ENCODE assay signal across 9 cellular contexts in genomic region chr22:44085743-44086741, GRCh38.
DNase-seq lines count a peak whose midpoint lies in the region; ATAC-seq, FAIRE-seq and TF ChIP-seq lines count a peak whose summit lies in the region.
"Had no signal": no experiment of that assay in that cellular context is flagged by ENCODE, and none has a peak within 500 bp of the region (broad histone marks: within the 10 kb centered on the region; RNA-seq: fewer than 3 reads in every experiment).

No MANE protein-coding gene starts in this region.

- no peaks in the 10 kb centered on the region for H3K9me3 ChIP-seq in pancreas

- POLR2A ChIA-PET in activated CD4-positive, alpha-beta T cell treated with anti-CD3 and anti-CD28 coated beads, Interleukin-2, amount 10 ng/mL, durations not matched to agents 7 days and 5 days (lab: Charles Lee), result no interaction called here

- no peaks in the 10 kb centered on the region for H3K27me3 Mint-ChIP-seq in activated CD4-positive, alpha-beta T cell treated with anti-CD3 and anti-CD28 coated beads, Interleukin-2, amount 10 ng/mL, durations not matched to agents 7 days and 5 days
- H3K27me3 Mint-ChIP-seq in natural killer cell (ENCODE audit: low read depth in 2 of 2), result no peaks in the 10 kb centered on the region
- H3K27me3 Mint-ChIP-seq: activated naive CD4-positive, alpha-beta T cell treated with anti-CD3 and anti-CD28 coated beads, Interleukin-2, amount 50 U/mL, for 24 hours had no signal

- H3K4me1 ChIP-seq in pancreas, result no peaks in the 10 kb centered on the region

- H3K36me3 Mint-ChIP-seq in activated CD4-positive, alpha-beta T cell treated with anti-CD3 and anti-CD28 coated beads, Interleukin-2, amount 10 ng/mL, durations not matched to agents 7 days and 5 days (ENCODE audit: low read depth), result no peaks in the 10 kb centered on the region
- H3K36me3 Mint-ChIP-seq in natural killer cell, result no peaks in the 10 kb centered on the region
- H3K36me3 Mint-ChIP-seq: activated naive CD4-positive, alpha-beta T cell treated with anti-CD3 and anti-CD28 coated beads, Interleukin-2, amount 50 U/mL, for 24 hours had no signal

- H3K27ac Mint-ChIP-seq in activated CD4-positive, alpha-beta T cell treated with anti-CD3 and anti-CD28 coated beads, Interleukin-2, amount 10 ng/mL, durations not matched to agents 7 days and 5 days, result no peak overlapping the region
- H3K27ac Mint-ChIP-seq in natural killer cell, result no peak overlapping the region
- H3K27ac Mint-ChIP-seq: activated naive CD4-positive, alpha-beta T cell treated with anti-CD3 and anti-CD28 coated beads, Interleukin-2, amount 50 U/mL, for 24 hours had no signal

- peak; percentile 47 for DNase-seq in activated CD4-positive, alpha-beta T cell treated with anti-CD3 and anti-CD28 coated beads, Interleukin-2, amount 10 ng/mL, durations not matched to agents 7 days and 5 days
- no peak for DNase-seq in activated CD4-positive, alpha-beta T cell treated with anti-CD3 and anti-CD28 coated beads, Interleukin-2, amount 50 U/mL, for 48 hours
- DNase-seq in M059J (ENCODE audit: low read depth) (peak; percentile 64), SKM-1 treated with dmso at 0.1 percent for 144 hours (lab: John Stamatoyannopoulos, UW; ENCODE audit: unreplicated experiment) (peak; percentile 42), fibroblast of the conjunctiva (ENCODE audit: low read depth) (peak; percentile 36), pancreas (peak in 4 of 6 donors; percentile 42 to 61 (median 52)), natural killer cell (no peak)
- no peak for DNase-seq in NK-92 treated with Interleukin-12 subunit alpha and Interleukin-12 subunit beta, amount 100 ng/mL, for 24 hours (lab: John Stamatoyannopoulos, UW)

- no peaks in the 10 kb centered on the region for H3K9me3 Mint-ChIP-seq in activated CD4-positive, alpha-beta T cell treated with anti-CD3 and anti-CD28 coated beads, Interleukin-2, amount 10 ng/mL, durations not matched to agents 7 days and 5 days
- H3K9me3 Mint-ChIP-seq in natural killer cell, result no peaks in the 10 kb centered on the region
- H3K9me3 Mint-ChIP-seq: activated naive CD4-positive, alpha-beta T cell treated with anti-CD3 and anti-CD28 coated beads, Interleukin-2, amount 50 U/mL, for 24 hours had no signal

- CTCF ChIA-PET in activated CD4-positive, alpha-beta T cell treated with anti-CD3 and anti-CD28 coated beads, Interleukin-2, amount 10 ng/mL, durations not matched to agents 7 days and 5 days (lab: Charles Lee), result interaction anchor here (0.9 to 4.7 kb wide), 7 partner anchors 10 to 526 kb away, joined by 3 to 32 read pairs (median 3); no protein-coding TSS in a partner anchor

- no peaks in the 10 kb centered on the region for H3K27me3 ChIP-seq in pancreas

- WGBS in pancreas, 2 donors, result 40 to 48% methylated on average over 21 of the region's 21 CpGs

- H3K4me3 Mint-ChIP-seq in activated CD4-positive, alpha-beta T cell treated with anti-CD3 and anti-CD28 coated beads, Interleukin-2, amount 10 ng/mL, durations not matched to agents 7 days and 5 days, result no peak overlapping the region
- H3K4me3 Mint-ChIP-seq in natural killer cell, result no peak overlapping the region
- H3K4me3 Mint-ChIP-seq: activated naive CD4-positive, alpha-beta T cell treated with anti-CD3 and anti-CD28 coated beads, Interleukin-2, amount 50 U/mL, for 24 hours had no signal

- no peak overlapping the region for H3K27ac ChIP-seq in pancreas

- intact Hi-C loops in pancreas (cut with DNase I), result no loop called here
- intact Hi-C loops in natural killer cell (cut with micrococcal nuclease), result no loop called here

- H3K4me3 ChIP-seq in pancreas, result no peak overlapping the region

- H3K36me3 ChIP-seq in pancreas, result no peaks in the 10 kb centered on the region

- peak in 1 of 4 donors; percentile 14 for TF ChIP-seq CTCF in pancreas (IDR thresholded peaks at IDR 0.05)
- TF ChIP-seq CTCF in natural killer cell (IDR thresholded peaks at IDR 0.05), result no peak

- no peak for FAIRE-seq in pancreas (lab: Jason Lieb, UNC)

- ATAC-seq in pancreas (peak; percentile 60 to 88 (median 82)), natural killer cell (no peak)

- H3K4me1 Mint-ChIP-seq in activated CD4-positive, alpha-beta T cell treated with anti-CD3 and anti-CD28 coated beads, Interleukin-2, amount 10 ng/mL, durations not matched to agents 7 days and 5 days, result peaks cover 3% of the 10 kb centered on the region
- no peaks in the 10 kb centered on the region for H3K4me1 Mint-ChIP-seq in natural killer cell
- H3K4me1 Mint-ChIP-seq: activated naive CD4-positive, alpha-beta T cell treated with anti-CD3 and anti-CD28 coated beads, Interleukin-2, amount 50 U/mL, for 24 hours had no signal

Comparison
In these comparisons a context has a peak if more than half of its experiments do, and no peak if none do; other contexts are left out.
1. DNase-seq: peak in activated CD4-positive, alpha-beta T cell treated with anti-CD3 and anti-CD28 coated beads, Interleukin-2, amount 10 ng/mL, durations not matched to agents 7 days and 5 days (single experiment), M059J (single experiment), SKM-1 treated with dmso at 0.1 percent for 144 hours (single experiment), fibroblast of the conjunctiva (single experiment) and pancreas (4 of 6); none in activated CD4-positive, alpha-beta T cell treated with anti-CD3 and anti-CD28 coated beads, Interleukin-2, amount 50 U/mL, for 48 hours (0 of 2), natural killer cell (single experiment) and NK-92 treated with Interleukin-12 subunit alpha and Interleukin-12 subunit beta, amount 100 ng/mL, for 24 hours (single experiment).
2. ATAC-seq: peak in pancreas (4 of 4); none in natural killer cell (0 of 3).